ENCODE assay signal across 11 cellular contexts in genomic region chr2:113720167-113720566, GRCh38. TPM values are rescaled to one million over a fixed set of nuclear protein-coding genes. Genes with fewer than 3 reads are reported as not detected.
A peak's percentile ranks its signal among the peaks of the same experiment; 100 is the strongest.
DNase-seq lines count a peak whose midpoint lies in the region; ATAC-seq and TF ChIP-seq lines count a peak whose summit lies in the region.
"Had no signal": no experiment of that assay in that cellular context is flagged by ENCODE, and none has a peak within 500 bp of the region (broad histone marks: within the 10 kb centered on the region; RNA-seq: fewer than 3 reads in every experiment).

No MANE protein-coding gene starts in this region.

- H3K27ac Mint-ChIP-seq in H9 (no peak overlapping the region), mesothelial cell of epicardium (no peak overlapping the region)
- H3K27ac Mint-ChIP-seq: effector memory CD8-positive, alpha-beta T cell had no signal

- H3K36me3 Mint-ChIP-seq in H9 (ENCODE audit: insufficient read depth in 1 of 3, low read depth in 3 of 3) = peaks cover 4 to 28% (median 11%) of the 10 kb centered on the region in 3 experiments
- peaks cover 24% of the 10 kb centered on the region for H3K36me3 Mint-ChIP-seq in mesothelial cell of epicardium

- H3K9ac ChIP-seq in H9 (ENCODE audit: extremely low read depth, insufficient read length, low read length) = no peak overlapping the region

- no peak overlapping the region for H4K5ac ChIP-seq in H9 (ENCODE audit: insufficient read length, low read depth, low read length)

- ATAC-seq in foreskin keratinocyte = peak; percentile 61
- ATAC-seq: effector memory CD8-positive, alpha-beta T cell had no signal

- H3K4me1 Mint-ChIP-seq in H9 (no peaks in the 10 kb centered on the region), mesothelial cell of epicardium (peaks cover 2% of the 10 kb centered on the region)

- no peak overlapping the region for H3K18ac ChIP-seq in H9 (ENCODE audit: insufficient read length, low read depth, low read length)

- H3K4ac ChIP-seq in H9 (ENCODE audit: low read depth, low read length) = no peak overlapping the region

- H3K79me1 ChIP-seq in H9 (ENCODE audit: insufficient read depth, low read depth, low read length, poor library complexity, severe bottlenecking) = no peaks in the 10 kb centered on the region

- DNase-seq in AG08395 (ENCODE audit: low spot score) = peak; percentile 55
- no peak for DNase-seq in H9
- DNase-seq in RPMI7951 (ENCODE audit: low read depth) = peak; percentile 21
- peak in 1 of 2 donors; percentile 27 for DNase-seq in foreskin keratinocyte
- no peak for DNase-seq in putamen (ENCODE audit: low spot score)
- no peak for DNase-seq in MG63
- no peak for DNase-seq in mesothelial cell of epicardium (ENCODE audit: low spot score in 2 of 2, unreplicated experiment in 2 of 2)
- DNase-seq in superior temporal gyrus (ENCODE audit: extremely low spot score) = no peak
- DNase-seq: effector memory CD8-positive, alpha-beta T cell; NCI-H774; stimulated activated CD4-positive, alpha-beta T cell treated with anti-CD3 and anti-CD28 coated beads, Interleukin-4, amount 100 ng/mL, for 4 hours had no signal

- H3K23ac ChIP-seq in H9 (ENCODE audit: insufficient read length, low read depth, low read length) = no peak overlapping the region

- no peak overlapping the region for H2BK5ac ChIP-seq in H9 (ENCODE audit: insufficient read length, low read length)

- no peaks in the 10 kb centered on the region for H4K20me1 ChIP-seq in H9 (ENCODE audit: control insufficient read depth, insufficient read depth, insufficient read length)

- H2BK12ac ChIP-seq in H9 (ENCODE audit: insufficient read length, low read depth, low read length) = no peak overlapping the region

- no peak overlapping the region for H4K91ac ChIP-seq in H9 (ENCODE audit: insufficient read length, low read depth, low read length)

- H4K8ac ChIP-seq in H9 (replicated peaks; ENCODE audit: insufficient read length, low read depth, low read length) = no peak overlapping the region

- no peak overlapping the region for H3K4me3 Mint-ChIP-seq in H9
- no peak overlapping the region for H3K4me3 Mint-ChIP-seq in mesothelial cell of epicardium
- H3K4me3 Mint-ChIP-seq: effector memory CD8-positive, alpha-beta T cell had no signal

- H3K27me3 Mint-ChIP-seq in H9 (ENCODE audit: low read depth) (no peaks in the 10 kb centered on the region), mesothelial cell of epicardium (ENCODE audit: low read depth) (no peaks in the 10 kb centered on the region)
- H3K27me3 Mint-ChIP-seq: effector memory CD8-positive, alpha-beta T cell had no signal

- no peaks in the 10 kb centered on the region for H3K23me2 ChIP-seq in H9 (ENCODE audit: insufficient read length, low read depth, low read length, poor library complexity, severe bottlenecking)

- H3K14ac ChIP-seq in H9 (ENCODE audit: insufficient read depth, low read length) = no peak overlapping the region

- H2BK20ac ChIP-seq in H9 (ENCODE audit: low read depth, low read length, poor library complexity, severe bottlenecking) = no peak overlapping the region

- peak; percentile 57 for TF ChIP-seq CTCF in H9 (conservative IDR thresholded peaks at IDR 0.05)
- peak; percentile 62 for TF ChIP-seq CTCF in foreskin keratinocyte (conservative IDR thresholded peaks at IDR 0.05)
- no peak for TF ChIP-seq CTCF in mesothelial cell of epicardium (IDR thresholded peaks at IDR 0.05; ENCODE audit: unreplicated experiment)

- H3K27ac ChIP-seq in H9 (ENCODE audit: insufficient read length, low read depth, low read length) (no peak overlapping the region), foreskin keratinocyte (no peak overlapping the region)

- H3K9me3 Mint-ChIP-seq in H9 = no peaks in the 10 kb centered on the region
- H3K9me3 Mint-ChIP-seq in mesothelial cell of epicardium = no peaks in the 10 kb centered on the region
- H3K9me3 Mint-ChIP-seq: effector memory CD8-positive, alpha-beta T cell had no signal

- H3K79me2 ChIP-seq in H9 (ENCODE audit: insufficient read depth, low read length) = no peaks in the 10 kb centered on the region

- no peak overlapping the region for H2BK15ac ChIP-seq in H9 (ENCODE audit: low read depth, low read length)

- H3K27me3 ChIP-seq in H9 (ENCODE audit: insufficient read depth, low read length) (no peaks in the 10 kb centered on the region), foreskin keratinocyte (no peaks in the 10 kb centered on the region), MG63 (no peaks in the 10 kb centered on the region)

- H2AFZ ChIP-seq in H9 (ENCODE audit: low read length) = no peak overlapping the region

- no peaks in the 10 kb centered on the region for H3K4me1 ChIP-seq in H9 (ENCODE audit: insufficient read depth, low read length)
- H3K4me1 ChIP-seq in foreskin keratinocyte = no peaks in the 10 kb centered on the region

- H3K36me3 ChIP-seq in MG63 = peaks cover 6% of the 10 kb centered on the region

- WGBS in H9 (ENCODE audit: extremely low coverage, insufficient read length, low lambda C conversion rate) = no CpG with 5 or more reads among the region's 3 CpGs

- no peak overlapping the region for H3K4me2 ChIP-seq in H9 (ENCODE audit: insufficient read depth, insufficient read length, low read length)

- no peak overlapping the region for H2AK5ac ChIP-seq in H9 (ENCODE audit: insufficient read length, low read length)

- no peak overlapping the region for H3K4me3 ChIP-seq in MG63

- H3K9me3 ChIP-seq in H9 (ENCODE audit: control insufficient read depth, low read depth, low read length) (no peaks in the 10 kb centered on the region), MG63 (no peaks in the 10 kb centered on the region)

- no peak overlapping the region for H3T11ph ChIP-seq in H9 (ENCODE audit: low read length)

- H3K56ac ChIP-seq in H9 (ENCODE audit: insufficient read length, low read depth, low read length) = no peak overlapping the region

- H2BK120ac ChIP-seq in H9 (ENCODE audit: low read depth, low read length, poor library complexity, severe bottlenecking) = no peak overlapping the region

RNA-seq across cellular contexts. Expression of gene SLC35F5, which starts 36.3 kb away (rescaled TPM):
- 26.2 and 31.3 TPM in 2 replicates for total RNA-seq in H9 (2021)
- 89.0 and 130 TPM in 2 replicates for total RNA-seq in RPMI7951 (2014; rRNA removed; shearing (Covaris generic))
- total RNA-seq in foreskin keratinocyte = 41.5 and 50.5 TPM in 2 replicates
- 17.6 and 19.1 TPM in 2 replicates for polyA plus RNA-seq in foreskin keratinocyte
- total RNA-seq in MG63 (2014; rRNA removed; shearing (Covaris generic); ENCODE audit: low replicate concordance) = 61.1 and 66.1 TPM in 2 replicates
- total RNA-seq in mesothelial cell of epicardium = 57.5 to 64.4 TPM (median 58.9 TPM) in 3 replicates

Comparison
In these comparisons a context has a peak if more than half of its experiments do, and no peak if none do; other contexts are left out.
1. DNase-seq: peak in AG08395 (single experiment) and RPMI7951 (single experiment); none in H9 (single experiment), putamen (single experiment), MG63 (single experiment), mesothelial cell of epicardium (0 of 2) and superior temporal gyrus (single experiment).